1 cellular context compared by ENCODE assay signal in genomic region chr13:77846173-77846572, GRCh38.
TF ChIP-seq lines count a peak whose summit lies in the region.

No MANE protein-coding gene starts in this region.

TF ChIP-seq in SK-N-SH treated with all-trans-retinoic acid at 6 μM for 48 hours, 23 proteins besides CTCF, POLR2A, EP300 and RAD21 (continued from another document):
- TF ChIP-seq BACH2 (CRISPR knock-in tag; IDR thresholded peaks at IDR 0.05; ENCODE audit: borderline replicate concordance) (no peak), ZC3H10 (CRISPR knock-in tag; IDR thresholded peaks at IDR 0.05) (no peak), ZFP3 (CRISPR knock-in tag; IDR thresholded peaks at IDR 0.05) (no peak), CSDC2 (CRISPR knock-in tag; IDR thresholded peaks at IDR 0.05) (no peak), RARB (CRISPR knock-in tag; IDR thresholded peaks at IDR 0.05) (no peak), ISL1 (CRISPR knock-in tag; IDR thresholded peaks at IDR 0.05) (no peak), SNAI2 (CRISPR knock-in tag; IDR thresholded peaks at IDR 0.05) (no peak)
- TF ChIP-seq, protein P1, sequence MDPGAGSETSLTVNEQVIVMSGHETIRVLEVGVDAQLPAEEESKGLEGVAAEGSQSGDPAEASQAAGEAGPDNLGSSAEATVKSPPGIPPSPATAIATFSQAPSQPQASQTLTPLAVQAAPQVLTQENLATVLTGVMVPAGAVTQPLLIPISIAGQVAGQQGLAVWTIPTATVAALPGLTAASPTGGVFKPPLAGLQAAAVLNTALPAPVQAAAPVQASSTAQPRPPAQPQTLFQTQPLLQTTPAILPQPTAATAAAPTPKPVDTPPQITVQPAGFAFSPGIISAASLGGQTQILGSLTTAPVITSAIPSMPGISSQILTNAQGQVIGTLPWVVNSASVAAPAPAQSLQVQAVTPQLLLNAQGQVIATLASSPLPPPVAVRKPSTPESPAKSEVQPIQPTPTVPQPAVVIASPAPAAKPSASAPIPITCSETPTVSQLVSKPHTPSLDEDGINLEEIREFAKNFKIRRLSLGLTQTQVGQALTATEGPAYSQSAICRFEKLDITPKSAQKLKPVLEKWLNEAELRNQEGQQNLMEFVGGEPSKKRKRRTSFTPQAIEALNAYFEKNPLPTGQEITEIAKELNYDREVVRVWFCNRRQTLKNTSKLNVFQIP (CRISPR knock-in tag; IDR thresholded peaks at IDR 0.05; ENCODE audit: borderline replicate concordance, low read depth): no peak
TF ChIP-seq in SK-N-SH treated with all-trans-retinoic acid at 6 μM for 48 hours: peak in this region for 0.
